8 cellular contexts compared by ENCODE assay signal in the genomic region with DNA sequence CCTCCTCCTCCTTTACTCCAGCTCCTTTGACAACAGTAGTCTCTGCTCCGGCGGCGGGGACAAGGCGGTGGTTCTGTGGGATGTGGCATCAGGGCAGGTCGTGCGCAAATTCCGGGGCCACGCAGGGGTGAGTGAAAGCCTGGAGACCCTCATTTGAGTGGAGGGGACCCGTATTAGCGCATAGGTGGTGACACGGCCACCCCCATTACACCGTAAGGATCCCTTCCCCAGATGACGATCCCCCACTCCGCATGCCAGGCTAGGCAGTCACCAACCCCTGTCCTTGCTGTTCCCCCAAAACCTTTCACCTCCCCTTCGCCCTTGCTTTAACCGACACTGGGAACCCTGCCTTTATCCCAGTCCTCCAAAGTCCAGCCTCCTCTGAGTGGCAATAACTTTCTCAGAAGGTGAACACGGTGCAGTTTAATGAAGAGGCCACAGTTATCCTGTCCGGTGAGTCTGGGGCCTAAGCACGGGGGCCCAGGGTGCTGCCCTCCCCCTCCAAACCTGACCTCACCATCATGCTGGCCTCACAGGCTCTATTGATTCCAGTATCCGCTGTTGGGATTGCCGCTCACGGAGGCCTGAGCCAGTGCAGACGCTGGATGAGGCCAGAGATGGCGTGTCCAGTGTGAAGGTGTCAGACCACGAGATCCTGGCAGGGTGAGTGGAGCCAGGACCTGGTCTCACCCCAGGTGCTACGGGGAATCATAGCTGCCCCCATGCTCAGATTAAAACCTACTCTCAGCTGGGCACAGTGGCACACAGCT. TPM values are rescaled to one million over a fixed set of nuclear protein-coding genes. Genes with fewer than 3 reads are reported as not detected.
A peak's percentile ranks its signal among the peaks of the same experiment; 100 is the strongest.
DNase-seq lines count a peak whose midpoint lies in the region; ATAC-seq and TF ChIP-seq lines count a peak whose summit lies in the region.

No MANE protein-coding gene starts in this region.

- H3K27me3 ChIP-seq in SU-DHL-6 (ENCODE audit: low read length) (no peaks in the 10 kb centered on the region), rectal smooth muscle tissue (ENCODE audit: control insufficient read depth, insufficient read depth, low read length) (no peaks in the 10 kb centered on the region)

- TF ChIP-seq CTCF in GM12864 (IDR thresholded peaks at IDR 0.05; ENCODE audit: low read depth, low read length, missing control alignments) (no peak), SU-DHL-6 (IDR thresholded peaks at IDR 0.05; ENCODE audit: insufficient read depth, low read length, poor library complexity, severe bottlenecking) (no peak), fibroblast of pulmonary artery (IDR thresholded peaks at IDR 0.05; ENCODE audit: low read length, missing control alignments) (no peak)

- H3K4me1 ChIP-seq in rectal smooth muscle tissue (ENCODE audit: control insufficient read depth, insufficient read depth, low read length) = peaks cover 22% of the 10 kb centered on the region

- no peaks in the 10 kb centered on the region for H3K9me3 ChIP-seq in SU-DHL-6 (ENCODE audit: insufficient read depth, low read length)

- no peaks in the 10 kb centered on the region; the same call in 1 of the 2 replicates for H4K20me1 ChIP-seq in SU-DHL-6 (ENCODE audit: low read depth, low read length)

- H3K27ac ChIP-seq in SU-DHL-6 (ENCODE audit: low read depth, low read length) = no peak overlapping the region
- H3K27ac ChIP-seq in rectal smooth muscle tissue (ENCODE audit: low read depth, low read length) = no peak overlapping the region

- in situ Hi-C loops in G401 (cut with HindIII; ENCODE audit: low sequenced_read_pairs) = no loop called here

- H3K4me2 ChIP-seq in SU-DHL-6 (ENCODE audit: low read depth, low read length, poor library complexity, severe bottlenecking) = peak overlapping the region; percentile 66

- H3K4me3 ChIP-seq in GM12864 (ENCODE audit: low read depth, low read length) = peak overlapping the region; percentile 79
- peak overlapping the region; percentile 81 for H3K4me3 ChIP-seq in SU-DHL-6 (ENCODE audit: insufficient read depth, low read length, poor library complexity, severe bottlenecking)
- peak overlapping the region; percentile 96 for H3K4me3 ChIP-seq in fibroblast of pulmonary artery (replicated peaks; ENCODE audit: low read depth, low read length)
- peak overlapping the region; percentile 97 for H3K4me3 ChIP-seq in rectal smooth muscle tissue (ENCODE audit: low read length)

- H3K36me3 ChIP-seq in SU-DHL-6 (ENCODE audit: low read length) = no peaks in the 10 kb centered on the region; the same call in 1 of the 2 replicates
- H3K36me3 ChIP-seq in rectal smooth muscle tissue (ENCODE audit: control insufficient read depth, insufficient read depth, low read length) = peaks cover 11% of the 10 kb centered on the region

- peak overlapping the region; percentile 85 for H2AFZ ChIP-seq in SU-DHL-6 (ENCODE audit: low read depth, low read length, severe bottlenecking)

- peaks cover 40% of the 10 kb centered on the region for H3K79me2 ChIP-seq in SU-DHL-6 (ENCODE audit: insufficient read depth, low read length)

- no peak for ATAC-seq in GM21360 (IDR thresholded peaks at IDR 0.05; ENCODE audit: unreplicated experiment)
- ATAC-seq in GM21367 (IDR thresholded peaks at IDR 0.05; ENCODE audit: unreplicated experiment) = no peak

- peaks cover 7% of the 10 kb centered on the region; the same call in 1 of the 2 replicates for H3F3A ChIP-seq in SU-DHL-6 (ENCODE audit: insufficient read depth)

- H3K9ac ChIP-seq in SU-DHL-6 (ENCODE audit: low read length) (peak overlapping the region; percentile 81), rectal smooth muscle tissue (ENCODE audit: low read length) (peak overlapping the region; percentile 74)

- DNase-seq in GM12864 (ENCODE audit: low read depth) (no peak), fibroblast of pulmonary artery (ENCODE audit: low read depth) (no peak), G401 (ENCODE audit: low spot score) (no peak)
- no peak for DNase-seq in activated CD4-positive, alpha-beta T cell treated with anti-CD3 and anti-CD28 coated beads for 48 hours

- H3K9me2 ChIP-seq in SU-DHL-6 (replicated peaks; ENCODE audit: insufficient read depth, low read length) = no peaks in the 10 kb centered on the region

RNA-seq across cellular contexts. Expression of a gene that starts 3.7 kb away (rescaled TPM):
- total RNA-seq in G401 (2014; rRNA removed; shearing (Covaris generic)) = 10.9 and 17.9 TPM in 2 replicates

RNA-seq across cellular contexts. Expression of a gene that starts 3.8 kb away (rescaled TPM):
- total RNA-seq in G401 (2014; rRNA removed; shearing (Covaris generic)) = 30.0 and 58.1 TPM in 2 replicates

RNA-seq across cellular contexts. Expression of a gene that starts 11.3 kb away (rescaled TPM):
- 70.6 and 99.0 TPM in 2 replicates for total RNA-seq in G401 (2014; rRNA removed; shearing (Covaris generic))

RNA-seq across cellular contexts. Expression of a gene that starts 17.5 kb away (rescaled TPM):
- total RNA-seq in G401 (2014; rRNA removed; shearing (Covaris generic)) = not detected in 2 replicates

RNA-seq across cellular contexts. Expression of a gene that starts 26.1 kb away (rescaled TPM):
- total RNA-seq in G401 (2014; rRNA removed; shearing (Covaris generic)) = 39.2 and 41.6 TPM in 2 replicates
